In genomic region chr7:65960351-65961074, GRCh38 we compare ENCODE assay signal across 14 cellular contexts.
DNase-seq lines count a peak whose midpoint lies in the region; ATAC-seq and TF ChIP-seq lines count a peak whose summit lies in the region.
"Had no signal": no experiment of that assay in that cellular context is flagged by ENCODE, and none has a peak within 500 bp of the region (broad histone marks: within the 10 kb centered on the region; RNA-seq: fewer than 3 reads in every experiment).

No MANE protein-coding gene starts in this region.

- H3K36me3 Mint-ChIP-seq in memory B cell = peaks cover 25% of the 10 kb centered on the region

- H3K4me1 Mint-ChIP-seq in memory B cell = no peaks in the 10 kb centered on the region

- H3K27ac ChIP-seq in VCaP = peak overlapping the region; percentile 28
- H3K27ac ChIP-seq: SJSA1 had no signal

- no peaks in the 10 kb centered on the region for H3K9me3 Mint-ChIP-seq in memory B cell

- no peak for TF ChIP-seq CTCF in VCaP (conservative IDR thresholded peaks at IDR 0.05)

- no peak overlapping the region for H3K4me3 Mint-ChIP-seq in memory B cell

- peak overlapping the region; percentile 67 for H3K27ac Mint-ChIP-seq in memory B cell

- DNase-seq in activated CD8-positive, alpha-beta memory T cell treated with anti-CD3 and anti-CD28 coated beads, Interleukin-2, amount 50 U/mL, for 48 hours = peak; percentile 44
- DNase-seq in activated CD8-positive, alpha-beta memory T cell treated with anti-CD3 and anti-CD28 coated beads for 24 hours = no peak
- DNase-seq in memory B cell (ENCODE audit: low spot score in 2 of 2) (no peak), NCI-H748 treated with DMSO at 0.1 percent for 48 hours (lab: John Stamatoyannopoulos, UW) (no peak), NCI-H446 treated with DMSO at 0.1 percent for 48 hours (lab: John Stamatoyannopoulos, UW) (no peak)
- DNase-seq: Calu3, MG63, NCI-H1092 treated with DMSO at 0.1 percent for 48 hours, NCI-H187, NCI-H2171 had no signal

- ATAC-seq in memory B cell (ENCODE audit: low read depth) (no peak), HG02970 (IDR thresholded peaks at IDR 0.05; ENCODE audit: low FRiP score, unreplicated experiment) (no peak), GM21717 (IDR thresholded peaks at IDR 0.05; ENCODE audit: unreplicated experiment) (no peak)

- H3K27me3 Mint-ChIP-seq in memory B cell = no peaks in the 10 kb centered on the region
